8 cellular contexts compared by ENCODE assay signal in genomic region chr20:36466089-36466488, GRCh38.
DNase-seq lines count a peak whose midpoint lies in the region; ATAC-seq, FAIRE-seq and TF ChIP-seq lines count a peak whose summit lies in the region.

No MANE protein-coding gene starts in this region.

- no peak for ATAC-seq in Panc1
- ATAC-seq in effector memory CD8-positive, alpha-beta T cell (replicated peaks): no peak

- no peak for TF ChIP-seq POLR2A in H54 (IDR thresholded peaks at IDR 0.05; ENCODE audit: low read depth, low read length)

- FAIRE-seq in H54 (lab: Jason Lieb, UNC): no peak

- in situ Hi-C loops in Panc1 (cut with HindIII; ENCODE audit: low pct_unique_long_range_greater_than_20kb, low sequenced_read_pairs): no loop called here

- H3K4me1 Mint-ChIP-seq in CD8-positive, alpha-beta memory T cell: peaks cover 64 to 83% (median 68%) of the 10 kb centered on the region in 3 donors
- H3K4me1 Mint-ChIP-seq in effector memory CD8-positive, alpha-beta T cell (ENCODE audit: low read depth in 2 of 2): peaks cover 62 to 70% of the 10 kb centered on the region in 2 donors

- peak overlapping the region; percentile 11 to 85 (median 61) for H3K4me3 Mint-ChIP-seq in CD8-positive, alpha-beta memory T cell
- H3K4me3 Mint-ChIP-seq in effector memory CD8-positive, alpha-beta T cell: peak overlapping the region; percentile 77 to 81

- CTCF ChIA-PET in CD8-positive, alpha-beta memory T cell (lab: Charles Lee): interaction anchor here (4.0 kb wide), 1 partner anchor 139 kb away, joined by 14 read pairs; the partner anchor contains the start of gene RAB5IF
- CTCF ChIA-PET in Panc1 (lab: Charles Lee): no interaction called here

- no peaks in the 10 kb centered on the region for H3K9me3 Mint-ChIP-seq in CD8-positive, alpha-beta memory T cell
- no peaks in the 10 kb centered on the region for H3K9me3 Mint-ChIP-seq in effector memory CD8-positive, alpha-beta T cell

- no peak overlapping the region for H3K27ac ChIP-seq in CD8-positive, alpha-beta memory T cell (ENCODE audit: low read depth, low read length)
- peak overlapping the region; percentile 44; the same call in 1 of the 2 replicates for H3K27ac ChIP-seq in Panc1 (ENCODE audit: low read length)
- H3K27ac ChIP-seq in rectal smooth muscle tissue (ENCODE audit: low read depth, low read length): peak overlapping the region; percentile 81

- H3K9ac ChIP-seq in rectal smooth muscle tissue (ENCODE audit: low read length): peak overlapping the region; percentile 7

- H3K9me3 ChIP-seq in CD8-positive, alpha-beta memory T cell (ENCODE audit: low read length): no peaks in the 10 kb centered on the region
- H3K9me3 ChIP-seq in Panc1 (ENCODE audit: control insufficient read depth, insufficient read depth, low read depth, low read length): no peaks in the 10 kb centered on the region

- no peak for DNase-seq in CD8-positive, alpha-beta memory T cell
- DNase-seq in Panc1 (ENCODE audit: low read depth, low spot score) (no peak), SW480 (ENCODE audit: low spot score) (no peak), H54 (ENCODE audit: insufficient read length, low spot score) (no peak), COLO668 (lab: John Stamatoyannopoulos, UW; ENCODE audit: unreplicated experiment) (no peak), NCI-H146 (lab: John Stamatoyannopoulos, UW) (no peak)
- DNase-seq in effector memory CD8-positive, alpha-beta T cell: no peak

- no peaks in the 10 kb centered on the region for H3K27me3 Mint-ChIP-seq in CD8-positive, alpha-beta memory T cell
- H3K27me3 Mint-ChIP-seq in effector memory CD8-positive, alpha-beta T cell: no peaks in the 10 kb centered on the region

- peaks cover 0 to 6% (median 2%) of the 10 kb centered on the region in 3 donors for H3K36me3 Mint-ChIP-seq in CD8-positive, alpha-beta memory T cell
- H3K36me3 Mint-ChIP-seq in effector memory CD8-positive, alpha-beta T cell (ENCODE audit: insufficient read depth): peaks cover 32% of the 10 kb centered on the region

- POLR2A ChIA-PET in CD8-positive, alpha-beta memory T cell (lab: Charles Lee): interaction anchor here (0.6 to 1.0 kb wide), 2 partner anchors 11 to 26 kb away, joined by 3 read pairs; no protein-coding TSS in a partner anchor
- POLR2A ChIA-PET in Panc1 (lab: Charles Lee): interaction anchor here (0.6 kb wide), 1 partner anchor 129 kb away, joined by 3 read pairs; no protein-coding TSS in a partner anchor

- no TSS peak for BruUV-seq in Panc1 (replicated peaks; lab: Mats Ljungman, UMichigan)

- peak overlapping the region in 7 of 8 donors; percentile 66 to 92 (median 90) for H3K27ac Mint-ChIP-seq in CD8-positive, alpha-beta memory T cell
- peak overlapping the region; percentile 59 to 87 for H3K27ac Mint-ChIP-seq in effector memory CD8-positive, alpha-beta T cell

- TF ChIP-seq CTCF in Panc1 (IDR thresholded peaks at IDR 0.05): no peak

- intact Hi-C loops in Panc1 (cut with micrococcal nuclease; ENCODE audit: unreplicated experiment): no loop called here

- no peaks in the 10 kb centered on the region for H3K27me3 ChIP-seq in CD8-positive, alpha-beta memory T cell (ENCODE audit: insufficient read depth, low read length, poor library complexity, severe bottlenecking)
- H3K27me3 ChIP-seq in Panc1 (ENCODE audit: control insufficient read depth, insufficient read depth, low read length) (no peaks in the 10 kb centered on the region), rectal smooth muscle tissue (ENCODE audit: control insufficient read depth, insufficient read depth, low read length) (no peaks in the 10 kb centered on the region)

- no peaks in the 10 kb centered on the region for H3K36me3 ChIP-seq in CD8-positive, alpha-beta memory T cell (ENCODE audit: insufficient read depth, low read length)
- H3K36me3 ChIP-seq in Panc1 (ENCODE audit: control insufficient read depth, insufficient read depth, low read length) (no peaks in the 10 kb centered on the region), rectal smooth muscle tissue (ENCODE audit: control insufficient read depth, insufficient read depth, low read length) (peaks cover 3% of the 10 kb centered on the region)

- H3K4me1 ChIP-seq in CD8-positive, alpha-beta memory T cell (ENCODE audit: insufficient read depth, low read length): peaks cover 69% of the 10 kb centered on the region
- peaks cover 53% of the 10 kb centered on the region for H3K4me1 ChIP-seq in Panc1 (ENCODE audit: control insufficient read depth, insufficient read depth, low read length)
- H3K4me1 ChIP-seq in rectal smooth muscle tissue (ENCODE audit: control insufficient read depth, insufficient read depth, low read length): peaks cover 56% of the 10 kb centered on the region

- H3K4me3 ChIP-seq in CD8-positive, alpha-beta memory T cell (ENCODE audit: low read length): no peak overlapping the region
- H3K4me3 ChIP-seq in Panc1 (ENCODE audit: low read depth in 2 of 2, low read length in 2 of 2) (no peak overlapping the region), rectal smooth muscle tissue (ENCODE audit: low read length) (no peak overlapping the region)
